23 cellular contexts compared by ENCODE assay signal in the genomic region with DNA sequence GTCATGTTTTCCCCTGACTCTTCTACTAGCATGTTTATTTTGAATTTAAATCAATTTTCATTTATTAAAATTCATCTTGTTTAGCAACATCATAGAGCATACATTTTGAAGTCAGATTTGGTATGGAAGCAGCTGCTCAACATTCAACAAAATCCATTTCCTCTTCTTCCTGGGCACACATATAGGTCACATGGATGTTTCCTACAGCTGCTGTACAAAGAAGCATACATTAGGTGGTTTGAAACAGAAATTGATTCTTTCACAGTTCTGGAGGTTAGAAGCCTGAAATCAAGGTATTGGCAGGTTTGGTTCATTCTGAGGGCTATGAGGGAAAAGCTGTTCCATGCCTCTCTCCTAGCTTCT.
DNase-seq lines count a peak whose midpoint lies in the region; ATAC-seq and TF ChIP-seq lines count a peak whose summit lies in the region.
"Had no signal": no experiment of that assay in that cellular context is flagged by ENCODE, and none has a peak within 500 bp of the region (broad histone marks: within the 10 kb centered on the region; RNA-seq: fewer than 3 reads in every experiment).

No MANE protein-coding gene starts in this region.

- intact Hi-C loops in dorsolateral prefrontal cortex (cut with DNase I): no loop called here

- no peak for TF ChIP-seq CTCF in dorsolateral prefrontal cortex (IDR thresholded peaks at IDR 0.05 in 54 of 56, conservative IDR thresholded peaks at IDR 0.05 in 2 of 56; ENCODE audit: low read depth in 1 of 56, partially characterized antibody in 56 of 56)

- no peak overlapping the region for H3K4me3 ChIP-seq in dorsolateral prefrontal cortex
- H3K4me3 ChIP-seq: K562, uterus had no signal

- no peaks in the 10 kb centered on the region for H3K27me3 ChIP-seq in dorsolateral prefrontal cortex
- H3K27me3 ChIP-seq: uterus had no signal

- DNase-seq in dermis microvascular lymphatic vessel endothelial cell (ENCODE audit: low read depth in 2 of 2) (peak; percentile 21 to 55), dorsolateral prefrontal cortex (no peak), Kasumi-1 (lab: John Stamatoyannopoulos, UW) (no peak)
- DNase-seq: activated CD4-positive, alpha-beta memory T cell treated with anti-CD3 and anti-CD28 coated beads, Interleukin-2, amount 10 ng/mL, durations not matched to agents 7 days and 5 days; activated naive CD4-positive, alpha-beta T cell treated with anti-CD3 and anti-CD28 coated beads, Interleukin-2, amount 50 U/mL, for 16 hours; activated T-cell treated with anti-CD3 and anti-CD28 coated beads, Interleukin-2, amount 50 U/mL, for 4 hours; CD4-positive, CD25-positive, alpha-beta regulatory T cell; GOT3; mesendoderm; NCI-H2029 treated with DMSO at 0.1 percent for 48 hours; nephron progenitor cell; SHP77 treated with DMSO at 0.1 percent for 48 hours; small intestine; stimulated activated CD4-positive, alpha-beta T cell treated with anti-CD3 and anti-CD28 coated beads, Interleukin-4, amount 100 ng/mL, for 4 hours; substantia nigra; T-helper 1 cell; uterus had no signal

- peak; percentile 24 for ATAC-seq in GM18519 (IDR thresholded peaks at IDR 0.05; ENCODE audit: low FRiP score, unreplicated experiment)
- peak; percentile 45 for ATAC-seq in GM21723 (IDR thresholded peaks at IDR 0.05; ENCODE audit: unreplicated experiment)
- ATAC-seq in HG03342 (IDR thresholded peaks at IDR 0.05; ENCODE audit: unreplicated experiment): peak; percentile 41
- no peak for ATAC-seq in HG02840 (IDR thresholded peaks at IDR 0.05; ENCODE audit: low FRiP score, unreplicated experiment)
- ATAC-seq in HG03045 (IDR thresholded peaks at IDR 0.05; ENCODE audit: unreplicated experiment): no peak
- ATAC-seq: activated T-cell treated with anti-CD3 and anti-CD28 coated beads, Interleukin-2, amount 50 U/mL, for 4 hours; K562 had no signal

- peak overlapping the region in 1 of 59 donors; percentile 33 for H3K27ac ChIP-seq in dorsolateral prefrontal cortex
- H3K27ac ChIP-seq: uterus had no signal

Comparison
In these comparisons a context has a peak if more than half of its experiments do, and no peak if none do; other contexts are left out.
1. ATAC-seq: peak in GM18519 (single experiment), GM21723 (single experiment) and HG03342 (single experiment); none in HG02840 (single experiment) and HG03045 (single experiment).
2. DNase-seq: peak in dermis microvascular lymphatic vessel endothelial cell (2 of 2); none in dorsolateral prefrontal cortex (0 of 10) and Kasumi-1 (0 of 2).